15 cellular contexts compared by ENCODE assay signal in the genomic region with DNA sequence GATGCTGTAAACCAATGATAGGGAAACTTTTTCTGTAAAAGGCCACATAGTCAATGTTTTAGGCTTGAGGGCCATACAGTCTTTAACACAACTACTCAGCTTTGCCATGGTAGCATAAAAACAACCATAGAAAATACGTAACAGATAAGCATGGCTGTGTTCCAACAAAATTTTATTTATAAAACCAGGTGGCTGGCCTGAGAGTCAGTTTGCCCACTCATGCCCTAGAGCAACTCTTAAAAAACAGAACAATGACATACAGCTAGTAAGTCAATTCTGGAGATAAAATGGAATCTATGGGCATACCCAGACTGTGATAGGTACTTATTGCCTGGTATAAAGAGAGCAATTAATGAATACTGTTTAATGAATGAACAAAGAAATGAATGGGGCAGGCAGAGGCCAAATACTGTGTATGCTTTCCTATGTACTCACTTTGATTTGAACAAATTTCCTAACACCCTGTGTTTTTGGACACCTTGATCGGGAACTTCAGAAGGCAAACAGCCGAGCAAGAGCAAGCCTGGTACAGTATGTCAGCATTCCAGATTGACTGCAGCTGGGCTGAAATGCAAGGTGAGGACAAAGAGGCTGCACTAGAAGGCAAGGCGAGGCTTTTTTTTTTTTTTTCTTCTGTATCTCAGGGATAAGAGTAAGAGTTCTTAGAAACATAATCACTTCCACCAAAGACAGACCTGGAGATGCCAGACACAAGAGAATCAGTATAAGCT.
"Had no signal": no experiment of that assay in that cellular context is flagged by ENCODE, and none has a peak within 500 bp of the region (broad histone marks: within the 10 kb centered on the region; RNA-seq: fewer than 3 reads in every experiment).

No MANE protein-coding gene starts in this region.

- H3K36me3 Mint-ChIP-seq: mesothelial cell of epicardium, neural progenitor cell had no signal

- DNase-seq: activated B cell treated with CpG ODN at 0.5 μM for 24 hours; activated CD4-positive, alpha-beta T cell treated with anti-CD3 and anti-CD28 coated beads, Interleukin-2, amount 10 ng/mL, durations not matched to agents 24 days and 14 days; activated naive CD4-positive, alpha-beta T cell treated with Interleukin-2 at 50 U/mL for 16 hours; esophagus squamous epithelium; foreskin fibroblast; heart right ventricle; islet precursor cell; ovary; stimulated activated CD4-positive, alpha-beta T cell treated with anti-CD3 and anti-CD28 coated beads, Interleukin-4, amount 100 ng/mL, for 24 hours; testis had no signal

- H3K4me3 Mint-ChIP-seq: activated B cell treated with CpG ODN at 0.5 μM for 24 hours; activated CD4-positive, alpha-beta T cell treated with anti-CD3 and anti-CD28 coated beads, Interleukin-2, amount 10 ng/mL, durations not matched to agents 24 days and 14 days; activated T-helper 1 cell treated with anti-CD3 and anti-CD28 coated beads, Interleukin-12 subunit alpha, Interleukin-12 subunit beta, Interleukin-2, Interleukin-4 antibody, amounts not matched to agents 30 ng/mL and 10 ng/mL and 1 ng/mL, durations not matched to agents 14 hours and 24 hours and 36 hours; mesothelial cell of epicardium; neural progenitor cell; stimulated activated naive CD8-positive, alpha-beta T cell treated with anti-CD3 and anti-CD28 coated beads, Interleukin-15, Interleukin-2, amounts not matched to agents 100 ng/mL and 50 ng/mL, for 24 hours had no signal

- H3K4me1 Mint-ChIP-seq: activated B cell treated with CpG ODN at 0.5 μM for 24 hours; activated CD4-positive, alpha-beta T cell treated with anti-CD3 and anti-CD28 coated beads, Interleukin-2, amount 10 ng/mL, durations not matched to agents 24 days and 14 days; mesothelial cell of epicardium had no signal

- FAIRE-seq: astrocyte had no signal

- H3K9me3 Mint-ChIP-seq: activated B cell treated with CpG ODN at 0.5 μM for 24 hours; activated CD4-positive, alpha-beta T cell treated with anti-CD3 and anti-CD28 coated beads, Interleukin-2, amount 10 ng/mL, durations not matched to agents 24 days and 14 days; activated T-helper 1 cell treated with anti-CD3 and anti-CD28 coated beads, Interleukin-12 subunit alpha, Interleukin-12 subunit beta, Interleukin-2, Interleukin-4 antibody, amounts not matched to agents 30 ng/mL and 10 ng/mL and 1 ng/mL, durations not matched to agents 14 hours and 24 hours and 36 hours; stimulated activated naive CD8-positive, alpha-beta T cell treated with anti-CD3 and anti-CD28 coated beads, Interleukin-15, Interleukin-2, amounts not matched to agents 100 ng/mL and 50 ng/mL, for 24 hours had no signal

- H3K27ac Mint-ChIP-seq: activated B cell treated with CpG ODN at 0.5 μM for 24 hours; activated CD4-positive, alpha-beta T cell treated with anti-CD3 and anti-CD28 coated beads, Interleukin-2, amount 10 ng/mL, durations not matched to agents 24 days and 14 days; activated T-helper 1 cell treated with anti-CD3 and anti-CD28 coated beads, Interleukin-12 subunit alpha, Interleukin-12 subunit beta, Interleukin-2, Interleukin-4 antibody, amounts not matched to agents 30 ng/mL and 10 ng/mL and 1 ng/mL, durations not matched to agents 14 hours and 24 hours and 36 hours; mesothelial cell of epicardium; neural progenitor cell; stimulated activated naive CD8-positive, alpha-beta T cell treated with anti-CD3 and anti-CD28 coated beads, Interleukin-15, Interleukin-2, amounts not matched to agents 100 ng/mL and 50 ng/mL, for 24 hours had no signal
